In genomic region chr4:147958057-147958456, GRCh38 we compare ENCODE assay signal across 14 cellular contexts.
DNase-seq lines count a peak whose midpoint lies in the region; ATAC-seq and TF ChIP-seq lines count a peak whose summit lies in the region.
"Had no signal": no experiment of that assay in that cellular context is flagged by ENCODE, and none has a peak within 500 bp of the region (broad histone marks: within the 10 kb centered on the region; RNA-seq: fewer than 3 reads in every experiment).

No MANE protein-coding gene starts in this region.

- H3K4me1 ChIP-seq in heart right ventricle: peaks cover 3 to 50% (median 32%) of the 10 kb centered on the region in 9 donors
- H3K4me1 ChIP-seq in parathyroid adenoma: peaks cover 14% of the 10 kb centered on the region
- H3K4me1 ChIP-seq in body of pancreas: no peaks in the 10 kb centered on the region

- H3K9ac ChIP-seq in parathyroid adenoma: no peak overlapping the region

- DNase-seq in Right ventricle myocardium superior (no peak), cardiac septum (ENCODE audit: low spot score) (no peak), heart right ventricle (no peak), inferior parietal cortex (ENCODE audit: extremely low spot score) (no peak), body of pancreas (no peak), NCI-H1694 (lab: John Stamatoyannopoulos, UW) (no peak)
- no peak for DNase-seq in activated CD8-positive, alpha-beta memory T cell treated with anti-CD3 and anti-CD28 coated beads for 24 hours
- DNase-seq: 8988T, DMS79, MM.1S, NCI-H1092, NCI-H2081 treated with DMSO at 0.1 percent for 48 hours, SIG-M5 had no signal

- intact Hi-C loops in Right ventricle myocardium superior (cut with DNase I) (no loop called here), cardiac septum (cut with DNase I) (no loop called here), heart right ventricle (cut with DNase I) (no loop called here), body of pancreas (cut with DNase I) (no loop called here)

- 70 to 73% methylated on average over 3 of the region's 3 CpGs for WGBS in heart right ventricle, 2 donors
- 84 to 91% methylated on average over 3 of the region's 3 CpGs for WGBS in body of pancreas, 2 donors

- TF ChIP-seq CTCF in heart right ventricle (IDR thresholded peaks at IDR 0.05): no peak
- TF ChIP-seq CTCF in parathyroid adenoma (IDR thresholded peaks at IDR 0.05): no peak
- TF ChIP-seq CTCF in body of pancreas (IDR thresholded peaks at IDR 0.05): no peak

- H3K36me3 ChIP-seq in heart right ventricle (peaks cover 0 to 14% (median 0%) of the 10 kb centered on the region in 9 donors), parathyroid adenoma (ENCODE audit: control insufficient read depth, insufficient read depth, low read length) (no peaks in the 10 kb centered on the region), body of pancreas (replicated peaks in 1 of 2; ENCODE audit: insufficient read depth in 1 of 2, low read depth in 2 of 2) (no peaks in the 10 kb centered on the region)

- ATAC-seq in Right ventricle myocardium superior (ENCODE audit: poor library complexity) (peak; percentile 50), heart right ventricle (peak in 6 of 8 donors; percentile 38 to 74 (median 48)), body of pancreas (no peak)

- no peak overlapping the region for H3K4me2 ChIP-seq in parathyroid adenoma (ENCODE audit: low read length)

- H3K4me3 ChIP-seq in heart right ventricle (no peak overlapping the region), parathyroid adenoma (ENCODE audit: low read depth, low read length) (no peak overlapping the region), body of pancreas (no peak overlapping the region)

- H3K27me3 ChIP-seq in heart right ventricle (no peaks in the 10 kb centered on the region), parathyroid adenoma (ENCODE audit: control insufficient read depth, insufficient read depth, low read length) (no peaks in the 10 kb centered on the region), body of pancreas (no peaks in the 10 kb centered on the region)

- H2AFZ ChIP-seq in parathyroid adenoma: peak overlapping the region; percentile 25

- no peaks in the 10 kb centered on the region for H3K79me2 ChIP-seq in parathyroid adenoma

- H3K27ac ChIP-seq in heart right ventricle: peak overlapping the region in 5 of 10 donors; percentile 1 to 51 (median 35)
- H3K27ac ChIP-seq in parathyroid adenoma: peak overlapping the region; percentile 46
- no peak overlapping the region for H3K27ac ChIP-seq in body of pancreas

- TF ChIP-seq POLR2A in body of pancreas (IDR thresholded peaks at IDR 0.05): no peak

- peaks cover 0 to 7% (median 0%) of the 10 kb centered on the region in 11 donors for H3K9me3 ChIP-seq in heart right ventricle
- H3K9me3 ChIP-seq in parathyroid adenoma (ENCODE audit: control insufficient read depth, low read length): no peaks in the 10 kb centered on the region
- no peaks in the 10 kb centered on the region for H3K9me3 ChIP-seq in body of pancreas
